In genomic region chr16:2036200-2036966, GRCh38 we compare ENCODE assay signal across 9 cellular contexts. TPM values are rescaled to one million over a fixed set of nuclear protein-coding genes. Genes with fewer than 3 reads are reported as not detected.
DNase-seq lines count a peak whose midpoint lies in the region; ATAC-seq and TF ChIP-seq lines count a peak whose summit lies in the region.
"Had no signal": no experiment of that assay in that cellular context is flagged by ENCODE, and none has a peak within 500 bp of the region (broad histone marks: within the 10 kb centered on the region; RNA-seq: fewer than 3 reads in every experiment).

No MANE protein-coding gene starts in this region.

- H3K36me3 Mint-ChIP-seq in effector memory CD8-positive, alpha-beta T cell (ENCODE audit: insufficient read depth) = no peaks in the 10 kb centered on the region

- H3K9ac ChIP-seq in mucosa of stomach (ENCODE audit: low read length) = peak overlapping the region; percentile 76

- H3K9me3 Mint-ChIP-seq in effector memory CD8-positive, alpha-beta T cell = no peaks in the 10 kb centered on the region
- H3K9me3 Mint-ChIP-seq: T-helper 2 cell treated with Interferon-gamma antibody and Interleukin-4, amounts not matched to agents 5 μg/mL and 100 μg/mL, for 36 hours had no signal

- TF ChIP-seq RAD21 in Ishikawa (IDR thresholded peaks at IDR 0.05; ENCODE audit: low read depth) = no peak

- H3K4me3 Mint-ChIP-seq in effector memory CD8-positive, alpha-beta T cell = no peak overlapping the region
- H3K4me3 Mint-ChIP-seq: T-helper 2 cell treated with Interferon-gamma antibody and Interleukin-4, amounts not matched to agents 5 μg/mL and 100 μg/mL, for 36 hours had no signal

- no peak for TF ChIP-seq EP300 in Ishikawa (IDR thresholded peaks at IDR 0.05; ENCODE audit: borderline replicate concordance)

- H3K4me3 ChIP-seq in dorsolateral prefrontal cortex (peak overlapping the region in 37 of 59 donors; percentile 2 to 52 (median 22)), mucosa of stomach (ENCODE audit: low read length) (peak overlapping the region; percentile 31), thoracic aorta (peak overlapping the region; percentile 42)

- H3K27ac ChIP-seq in dorsolateral prefrontal cortex (peak overlapping the region in 58 of 59 donors; percentile 12 to 98 (median 80)), thoracic aorta (peak overlapping the region; percentile 94 to 95)

- no peaks in the 10 kb centered on the region for H3K27me3 ChIP-seq in dorsolateral prefrontal cortex
- H3K27me3 ChIP-seq in mucosa of stomach (ENCODE audit: control insufficient read depth, insufficient read depth, low read length) = no peaks in the 10 kb centered on the region
- H3K27me3 ChIP-seq in thoracic aorta (replicated peaks; ENCODE audit: insufficient read depth) = no peaks in the 10 kb centered on the region

- peaks cover 91% of the 10 kb centered on the region for H3K4me1 ChIP-seq in mucosa of stomach (ENCODE audit: control insufficient read depth, insufficient read depth, low read length)
- peaks cover 31 to 61% of the 10 kb centered on the region in 2 donors for H3K4me1 ChIP-seq in thoracic aorta (ENCODE audit: control insufficient read depth in 1 of 2, low read depth in 2 of 2)

- H3K9me3 ChIP-seq in mucosa of stomach (ENCODE audit: control insufficient read depth, low read length) (no peaks in the 10 kb centered on the region), thoracic aorta (no peaks in the 10 kb centered on the region)

- no peak for ATAC-seq in thoracic aorta (ENCODE audit: insufficient number of reproducible peaks, low FRiP score, low read depth)
- no peak for ATAC-seq in effector memory CD8-positive, alpha-beta T cell (replicated peaks)

- TF ChIP-seq CTCF in dorsolateral prefrontal cortex (IDR thresholded peaks at IDR 0.05 in 54 of 56, conservative IDR thresholded peaks at IDR 0.05 in 2 of 56; ENCODE audit: low read depth in 1 of 56, partially characterized antibody in 56 of 56) (no peak), thoracic aorta (IDR thresholded peaks at IDR 0.05) (no peak)

- H3K27ac Mint-ChIP-seq in effector memory CD8-positive, alpha-beta T cell = no peak overlapping the region
- H3K27ac Mint-ChIP-seq: T-helper 2 cell treated with Interferon-gamma antibody and Interleukin-4, amounts not matched to agents 5 μg/mL and 100 μg/mL, for 36 hours had no signal

- H3K36me3 ChIP-seq in mucosa of stomach (ENCODE audit: control insufficient read depth, insufficient read depth, low read length) = peaks cover 9% of the 10 kb centered on the region
- peaks cover 16% of the 10 kb centered on the region for H3K36me3 ChIP-seq in thoracic aorta

- DNase-seq in dorsolateral prefrontal cortex = no peak
- DNase-seq in thoracic aorta (ENCODE audit: low spot score) = no peak
- DNase-seq in NCI-H1417 treated with DMSO at 0.1 percent for 48 hours (lab: John Stamatoyannopoulos, UW) = no peak
- DNase-seq in NCI-H446 treated with DMSO at 0.1 percent for 48 hours (lab: John Stamatoyannopoulos, UW) = no peak
- DNase-seq in T-helper 1 cell = no peak
- no peak for DNase-seq in effector memory CD8-positive, alpha-beta T cell

- no peaks in the 10 kb centered on the region for H3K4me1 Mint-ChIP-seq in effector memory CD8-positive, alpha-beta T cell (ENCODE audit: low read depth in 2 of 2)

- H3K27me3 Mint-ChIP-seq in effector memory CD8-positive, alpha-beta T cell = no peaks in the 10 kb centered on the region

- intact Hi-C loops in dorsolateral prefrontal cortex (cut with DNase I) = no loop called here

TF ChIP-seq in Ishikawa, 13 proteins besides CTCF, POLR2A, EP300 and RAD21:
- TF ChIP-seq FOXM1 (IDR thresholded peaks at IDR 0.05; ENCODE audit: borderline replicate concordance, low read depth) (no peak), MAX (IDR thresholded peaks at IDR 0.05) (0 out of 2 replicates have a peak, but pooled peaks have one; percentile 12)

RNA-seq across cellular contexts. Expression of gene NHERF2, which starts 9.7 kb away (rescaled TPM):
- total RNA-seq in dorsolateral prefrontal cortex (100 to 1,000 TPM in 28 of 120 experiments, 10 to 100 TPM in 92; 46.4 to 200 (median 84.6) TPM), thoracic aorta (10 to 100 TPM; 66.0 to 84.1 TPM)

RNA-seq across cellular contexts. Expression of gene NTHL1, which starts 11.3 kb away (rescaled TPM):
- total RNA-seq in dorsolateral prefrontal cortex = 10 to 100 TPM; 12.2 to 41.4 (median 26.0) TPM
- 10 to 100 TPM in 1 of 2 donors, 1 to 10 TPM in 1; 7.7 to 13.4 TPM for total RNA-seq in thoracic aorta

RNA-seq across cellular contexts. Expression of gene TSC2, which starts 11.4 kb away (rescaled TPM):
- total RNA-seq in dorsolateral prefrontal cortex (100 to 1,000 TPM; 129 to 311 (median 193) TPM), thoracic aorta (100 to 1,000 TPM; 112 to 123 TPM)

RNA-seq across cellular contexts. Expression of gene NPW, which starts 16.8 kb away (rescaled TPM):
- total RNA-seq in dorsolateral prefrontal cortex = 1 to 10 TPM in 45 of 120 experiments, under 1 TPM in 23, not detected in 52; 0.43 to 4.3 (median 1.1) TPM
- not detected for total RNA-seq in thoracic aorta

RNA-seq across cellular contexts. Expression of gene ZNF598, which starts 26.8 kb away (rescaled TPM):
- total RNA-seq in dorsolateral prefrontal cortex (10 to 100 TPM; 16.4 to 45.4 (median 29.2) TPM), thoracic aorta (10 to 100 TPM; 65.8 to 68.5 TPM)
